31 cellular contexts compared by ENCODE assay signal in genomic region chr1:41464886-41465285, GRCh38. TPM values are rescaled to one million over a fixed set of nuclear protein-coding genes. Genes with fewer than 3 reads are reported as not detected.
DNase-seq lines count a peak whose midpoint lies in the region; ATAC-seq and TF ChIP-seq lines count a peak whose summit lies in the region.
"Had no signal": no experiment of that assay in that cellular context is flagged by ENCODE, and none has a peak within 500 bp of the region (broad histone marks: within the 10 kb centered on the region; RNA-seq: fewer than 3 reads in every experiment).

No MANE protein-coding gene starts in this region.

- POLR2A ChIA-PET in WTC11 (lab: Charles Lee), result no interaction called here

- no peak for TF ChIP-seq CTCF in WTC11 (IDR thresholded peaks at IDR 0.05)

- H3K36me3 Mint-ChIP-seq in WTC11, result no peaks in the 10 kb centered on the region
- H3K36me3 Mint-ChIP-seq: activated naive CD8-positive, alpha-beta T cell; CD14-positive monocyte; mesothelial cell of epicardium; naive B cell had no signal

- no peak overlapping the region for H3K4me3 Mint-ChIP-seq in WTC11
- H3K4me3 Mint-ChIP-seq: activated naive CD8-positive, alpha-beta T cell; activated T-cell treated with anti-CD3 and anti-CD28 coated beads, Interleukin-2, amount 50 U/mL, for 24 hours; CD14-positive monocyte; mesothelial cell of epicardium; stimulated activated naive CD8-positive, alpha-beta T cell treated with anti-CD3 and anti-CD28 coated beads, Interleukin-15, Interleukin-2, amounts not matched to agents 100 ng/mL and 50 ng/mL, for 24 hours had no signal

- DNase-seq in DMS153 (lab: John Stamatoyannopoulos, UW) (peak; percentile 64), DMS153 treated with DMSO at 0.1 percent for 48 hours (lab: John Stamatoyannopoulos, UW; ENCODE audit: unreplicated experiment) (no peak), NCI-H1105 treated with DMSO at 0.1 percent for 48 hours (lab: John Stamatoyannopoulos, UW) (peak; percentile 76), NCI-H524 treated with DMSO at 0.1 percent for 48 hours (lab: John Stamatoyannopoulos, UW) (peak; percentile 97), SK-N-DZ (ENCODE audit: low spot score) (peak; percentile 40), WTC11 (ENCODE audit: low spot score) (no peak), NCI-H2196 (lab: John Stamatoyannopoulos, UW; ENCODE audit: unreplicated experiment) (no peak), UCSD-AML1 (lab: John Stamatoyannopoulos, UW; ENCODE audit: unreplicated experiment) (no peak)
- DNase-seq: 8988T; activated effector memory CD4-positive, alpha-beta T cell treated with anti-CD3 and anti-CD28 coated beads, Interleukin-2, amount 50 U/mL, for 16 hours; activated T-cell treated with anti-CD3 and anti-CD28 coated beads, Interleukin-2, amount 50 U/mL, for 24 hours; anterior cingulate cortex; Calu3; KBM-7; kidney glomerular epithelial cell; MG63; naive B cell; NCI-H2029; NCI-H510A treated with DMSO at 0.1 percent for 48 hours; stimulated activated CD8-positive, alpha-beta memory T cell treated with anti-CD3 and anti-CD28 coated beads, Interleukin-4, amount 100 ng/mL, for 48 hours; testis had no signal

- CTCF ChIA-PET in WTC11 (lab: Charles Lee), result no interaction called here

- H3K27me3 Mint-ChIP-seq in WTC11 (ENCODE audit: low read depth), result no peaks in the 10 kb centered on the region
- H3K27me3 Mint-ChIP-seq: activated naive CD8-positive, alpha-beta T cell; activated T-cell treated with anti-CD3 and anti-CD28 coated beads, Interleukin-2, amount 50 U/mL, for 24 hours; stimulated activated naive CD8-positive, alpha-beta T cell treated with anti-CD3 and anti-CD28 coated beads, Interleukin-15, Interleukin-2, amounts not matched to agents 100 ng/mL and 50 ng/mL, for 24 hours had no signal

- H3K4me1 Mint-ChIP-seq in WTC11, result no peaks in the 10 kb centered on the region
- H3K4me1 Mint-ChIP-seq: CD14-positive monocyte, naive B cell had no signal

- H3K27ac Mint-ChIP-seq in WTC11, result no peak overlapping the region
- H3K27ac Mint-ChIP-seq: activated naive CD8-positive, alpha-beta T cell; activated T-cell treated with anti-CD3 and anti-CD28 coated beads, Interleukin-2, amount 50 U/mL, for 24 hours; mesothelial cell of epicardium; naive B cell; stimulated activated naive CD8-positive, alpha-beta T cell treated with anti-CD3 and anti-CD28 coated beads, Interleukin-15, Interleukin-2, amounts not matched to agents 100 ng/mL and 50 ng/mL, for 24 hours had no signal

- ATAC-seq in WTC11, result no peak
- ATAC-seq: right lobe of liver had no signal

- H3K9me3 Mint-ChIP-seq in WTC11, result peaks cover 6% of the 10 kb centered on the region
- H3K9me3 Mint-ChIP-seq: activated T-cell treated with anti-CD3 and anti-CD28 coated beads, Interleukin-2, amount 50 U/mL, for 24 hours; mesothelial cell of epicardium; naive B cell; stimulated activated naive CD8-positive, alpha-beta T cell treated with anti-CD3 and anti-CD28 coated beads, Interleukin-15, Interleukin-2, amounts not matched to agents 100 ng/mL and 50 ng/mL, for 24 hours had no signal

TF ChIP-seq in WTC11, 78 proteins besides CTCF, POLR2A, EP300 and RAD21:
- TF ChIP-seq SP1 (CRISPR knock-in tag; conservative IDR thresholded peaks at IDR 0.05) (no peak), NFE2L1 (CRISPR knock-in tag; IDR thresholded peaks at IDR 0.05) (no peak), ELF4 (CRISPR knock-in tag; IDR thresholded peaks at IDR 0.05; ENCODE audit: low read depth) (no peak), TCF7 (CRISPR knock-in tag; IDR thresholded peaks at IDR 0.05; ENCODE audit: low read depth) (no peak), RORB (CRISPR knock-in tag; IDR thresholded peaks at IDR 0.05) (no peak), FOXP1 (CRISPR knock-in tag; IDR thresholded peaks at IDR 0.05; ENCODE audit: borderline replicate concordance) (no peak), FOXJ3 (CRISPR knock-in tag; IDR thresholded peaks at IDR 0.05; ENCODE audit: borderline replicate concordance) (no peak), IRF2 (CRISPR knock-in tag; IDR thresholded peaks at IDR 0.05; ENCODE audit: borderline replicate concordance, low read depth) (no peak), ZNF138 (CRISPR knock-in tag; conservative IDR thresholded peaks at IDR 0.05) (no peak), KAT7 (CRISPR knock-in tag; IDR thresholded peaks at IDR 0.05; ENCODE audit: borderline replicate concordance) (no peak), TEAD4 (CRISPR knock-in tag; IDR thresholded peaks at IDR 0.05) (no peak), FOXP4 (CRISPR knock-in tag; IDR thresholded peaks at IDR 0.05) (no peak), JAZF1 (CRISPR knock-in tag; IDR thresholded peaks at IDR 0.05) (no peak)

RNA-seq across cellular contexts. Expression of gene EDN2, which starts 19.6 kb away (rescaled TPM):
- polyA plus RNA-seq in SK-N-DZ (2014; cell fraction: cytosol; rRNA removed), result not detected in 2 replicates
- not detected in 2 replicates for polyA plus RNA-seq in SK-N-DZ (2014; cell fraction: nucleus; rRNA removed)
- 0.33 to 0.39 TPM in 2 of 3 replicates, not detected in the other for total RNA-seq in WTC11 (2021)
- total RNA-seq: endothelial cell of umbilical vein; fibroblast of lung; posterior vena cava; RPMI7951; T-helper 1 cell treated with Interleukin-12 subunit alpha and Interleukin-12 subunit beta and Interleukin-4 antibody, amounts not matched to agents 30 ng/mL and 1 ng/mL, for 36 hours; testis had no signal
- polyA plus RNA-seq: CD14-positive monocyte, endothelial cell of umbilical vein, fibroblast of lung had no signal

Comparison
In these comparisons a context has a peak if more than half of its experiments do, and no peak if none do; other contexts are left out.
1. DNase-seq: peak in DMS153 (single experiment), NCI-H1105 treated with DMSO at 0.1 percent for 48 hours (single experiment), NCI-H524 treated with DMSO at 0.1 percent for 48 hours (single experiment) and SK-N-DZ (single experiment); none in DMS153 treated with DMSO at 0.1 percent for 48 hours (single experiment), WTC11 (single experiment), NCI-H2196 (single experiment) and UCSD-AML1 (single experiment).